8 cellular contexts compared by ENCODE assay signal in the genomic region with DNA sequence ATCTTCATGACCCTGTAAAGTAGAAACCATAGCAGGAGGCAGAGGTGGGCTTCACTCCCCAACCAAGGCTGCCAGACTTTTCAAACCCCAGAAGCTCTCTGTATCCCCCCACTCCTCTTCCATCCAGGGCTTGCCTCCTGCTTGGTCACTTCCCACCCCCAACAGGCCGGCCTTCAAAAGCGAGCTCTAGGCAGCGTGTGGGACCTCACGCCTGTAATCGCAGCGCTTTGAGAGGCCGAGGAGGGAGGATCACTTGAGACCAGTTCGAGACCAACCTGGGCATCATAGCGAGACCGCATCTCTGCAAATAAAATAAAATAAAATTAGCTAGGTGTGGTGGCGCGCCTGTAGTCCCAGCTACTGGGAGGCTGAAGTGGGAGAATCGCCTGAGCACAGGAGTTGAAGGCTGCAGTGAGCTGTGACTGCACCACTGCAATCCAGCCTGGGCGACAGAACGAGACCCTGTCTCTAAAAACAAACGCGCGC. TPM values are rescaled to one million over a fixed set of nuclear protein-coding genes. Genes with fewer than 3 reads are reported as not detected.
DNase-seq lines count a peak whose midpoint lies in the region; ATAC-seq, FAIRE-seq and TF ChIP-seq lines count a peak whose summit lies in the region.

No MANE protein-coding gene starts in this region.

- peak overlapping the region; percentile 91 to 94 for H3K4me3 Mint-ChIP-seq in activated T-cell treated with anti-CD3 and anti-CD28 coated beads, Interleukin-2, amount 50 U/mL, for 72 hours
- H3K4me3 Mint-ChIP-seq in memory B cell (peak overlapping the region; percentile 88), type B pancreatic cell (peak overlapping the region; percentile 95)

- in situ Hi-C loops in astrocyte of the cerebellum (cut with HindIII; ENCODE audit: low sequenced_read_pairs) = no loop called here

- H3K4me3 ChIP-seq in astrocyte of the cerebellum (ENCODE audit: low read depth, low read length) = peak overlapping the region; percentile 91

- DNase-seq in activated T-cell treated with anti-CD3 and anti-CD28 coated beads, Interleukin-2, amount 50 U/mL, for 72 hours = no peak
- DNase-seq in activated T-cell treated with anti-CD3 and anti-CD28 coated beads for 4 hours (no peak), astrocyte of the cerebellum (ENCODE audit: low read depth) (no peak), memory B cell (ENCODE audit: low spot score in 2 of 2) (peak in 1 of 2 donors; percentile 28), type B pancreatic cell (ENCODE audit: extremely low spot score, unreplicated experiment) (no peak), D721Med (ENCODE audit: insufficient read length, low spot score) (no peak)

- no peaks in the 10 kb centered on the region for H3K9me3 Mint-ChIP-seq in activated T-cell treated with anti-CD3 and anti-CD28 coated beads, Interleukin-2, amount 50 U/mL, for 72 hours
- H3K9me3 Mint-ChIP-seq in memory B cell (no peaks in the 10 kb centered on the region), type B pancreatic cell (no peaks in the 10 kb centered on the region)

- H3K27ac Mint-ChIP-seq in activated T-cell treated with anti-CD3 and anti-CD28 coated beads, Interleukin-2, amount 50 U/mL, for 72 hours = peak overlapping the region; percentile 46
- peak overlapping the region; percentile 96 for H3K27ac Mint-ChIP-seq in memory B cell
- peak overlapping the region; percentile 87 for H3K27ac Mint-ChIP-seq in type B pancreatic cell

- no peaks in the 10 kb centered on the region for H3K27me3 Mint-ChIP-seq in activated T-cell treated with anti-CD3 and anti-CD28 coated beads, Interleukin-2, amount 50 U/mL, for 72 hours (ENCODE audit: low read depth)
- no peaks in the 10 kb centered on the region for H3K27me3 Mint-ChIP-seq in memory B cell
- H3K27me3 Mint-ChIP-seq in type B pancreatic cell = no peaks in the 10 kb centered on the region

- H3K36me3 Mint-ChIP-seq in activated T-cell treated with anti-CD3 and anti-CD28 coated beads, Interleukin-2, amount 50 U/mL, for 72 hours (ENCODE audit: insufficient read depth in 2 of 2) = no peaks in the 10 kb centered on the region
- H3K36me3 Mint-ChIP-seq in memory B cell = no peaks in the 10 kb centered on the region
- H3K36me3 Mint-ChIP-seq in type B pancreatic cell = peaks cover 3% of the 10 kb centered on the region

- TF ChIP-seq CTCF in astrocyte of the cerebellum (IDR thresholded peaks at IDR 0.05; ENCODE audit: low read depth, low read length, missing control alignments) (no peak), type B pancreatic cell (conservative IDR thresholded peaks at IDR 0.05) (no peak), D721Med (IDR thresholded peaks at IDR 0.05; ENCODE audit: insufficient read depth, missing control alignments) (no peak)

- FAIRE-seq in D721Med (lab: Jason Lieb, UNC) = no peak

- H3K4me1 Mint-ChIP-seq in activated T-cell treated with anti-CD3 and anti-CD28 coated beads, Interleukin-2, amount 50 U/mL, for 72 hours (ENCODE audit: low read depth) = peaks cover 24% of the 10 kb centered on the region
- H3K4me1 Mint-ChIP-seq in memory B cell (peaks cover 18% of the 10 kb centered on the region), type B pancreatic cell (ENCODE audit: unreplicated experiment) (peaks cover 14% of the 10 kb centered on the region)

- ATAC-seq in activated T-cell treated with anti-CD3 and anti-CD28 coated beads, Interleukin-2, amount 50 U/mL, for 72 hours (replicated peaks in 1 of 2) = no peak
- ATAC-seq in memory B cell (ENCODE audit: low read depth) (no peak), GM19351 (IDR thresholded peaks at IDR 0.05; ENCODE audit: unreplicated experiment) (no peak), GM19324 (IDR thresholded peaks at IDR 0.05; ENCODE audit: low FRiP score, unreplicated experiment) (no peak)

RNA-seq across cellular contexts. Expression of a gene that starts 0.7 kb away (rescaled TPM):
- total RNA-seq in activated T-cell treated with anti-CD3 and anti-CD28 coated beads, Interleukin-2, amount 50 U/mL, for 72 hours = 10 to 100 TPM; 31.6 to 42.7 TPM
- 122 and 153 TPM in 2 replicates for total RNA-seq in type B pancreatic cell (ENCODE audit: low replicate concordance)

RNA-seq across cellular contexts. Expression of a gene that starts 35.4 kb away (rescaled TPM):
- 10 to 100 TPM; 57.2 to 58.6 TPM for total RNA-seq in activated T-cell treated with anti-CD3 and anti-CD28 coated beads, Interleukin-2, amount 50 U/mL, for 72 hours
- total RNA-seq in type B pancreatic cell (ENCODE audit: low replicate concordance) = 73.5 and 75.1 TPM in 2 replicates

Comparison
In these comparisons a context has a peak if more than half of its experiments do, and no peak if none do; other contexts are left out.
1. H3K27ac Mint-ChIP-seq: peak in every context shown above with its lines; median percentile 96 in memory B cell; 87 in type B pancreatic cell; 46 in activated T-cell treated with anti-CD3 and anti-CD28 coated beads, Interleukin-2, amount 50 U/mL, for 72 hours.